Comparison of ENCODE assay signal across 8 cellular contexts in genomic region chr17:29141484-29141835, GRCh38. TPM values are rescaled to one million over a fixed set of nuclear protein-coding genes. Genes with fewer than 3 reads are reported as not detected.
DNase-seq lines count a peak whose midpoint lies in the region; ATAC-seq and TF ChIP-seq lines count a peak whose summit lies in the region.

No MANE protein-coding gene starts in this region.

- H3K27me3 ChIP-seq in heart left ventricle (no peaks in the 10 kb centered on the region), muscle layer of duodenum (ENCODE audit: low read depth, low read length) (no peaks in the 10 kb centered on the region), uterus (no peaks in the 10 kb centered on the region)

- TF ChIP-seq CTCF in heart left ventricle (IDR thresholded peaks at IDR 0.05) (no peak), uterus (IDR thresholded peaks at IDR 0.05) (no peak)

- H3K4me1 ChIP-seq in heart left ventricle (peaks cover 12 to 96% (median 67%) of the 10 kb centered on the region in 12 donors), muscle layer of duodenum (ENCODE audit: control insufficient read depth in 1 of 2, insufficient read depth in 2 of 2, low read length in 2 of 2) (peaks cover 0 to 48% of the 10 kb centered on the region in 2 donors), uterus (peaks cover 0 to 17% of the 10 kb centered on the region in 2 donors)

- H3K36me3 Mint-ChIP-seq in activated naive CD8-positive, alpha-beta T cell treated with anti-CD3 and anti-CD28 coated beads, Interleukin-2, amount 50 U/mL, for 24 hours (ENCODE audit: low read depth), result no peaks in the 10 kb centered on the region

- peaks cover 73% of the 10 kb centered on the region for H3K4me1 Mint-ChIP-seq in activated naive CD8-positive, alpha-beta T cell treated with anti-CD3 and anti-CD28 coated beads, Interleukin-2, amount 50 U/mL, for 24 hours

- TF ChIP-seq POLR2A in heart left ventricle (IDR thresholded peaks at IDR 0.05) (no peak), uterus (IDR thresholded peaks at IDR 0.05) (no peak)

- no peaks in the 10 kb centered on the region for H3K9me3 ChIP-seq in heart left ventricle
- H3K9me3 ChIP-seq in muscle layer of duodenum (ENCODE audit: control insufficient read depth in 1 of 2, low read length in 2 of 2), result no peaks in the 10 kb centered on the region
- H3K9me3 ChIP-seq in uterus, result no peaks in the 10 kb centered on the region

- H3K9me3 Mint-ChIP-seq in activated naive CD8-positive, alpha-beta T cell treated with anti-CD3 and anti-CD28 coated beads, Interleukin-2, amount 50 U/mL, for 24 hours, result no peaks in the 10 kb centered on the region

- H3K4me3 ChIP-seq in heart left ventricle (peak overlapping the region in 7 of 12 donors; percentile 55 to 70 (median 61)), muscle layer of duodenum (ENCODE audit: low read depth in 1 of 2, low read length in 2 of 2) (peak overlapping the region; percentile 47 to 68), uterus (no peak overlapping the region)

- WGBS in heart left ventricle, 4 donors, result 43 to 49% (median 45%) methylated on average over 5 of the region's 5 CpGs

- ATAC-seq in heart left ventricle (no peak), left cardiac atrium (no peak), GM18858 (IDR thresholded peaks at IDR 0.05; ENCODE audit: unreplicated experiment) (no peak)
- ATAC-seq in activated naive CD8-positive, alpha-beta T cell treated with anti-CD3 and anti-CD28 coated beads, Interleukin-2, amount 50 U/mL, for 24 hours, result no peak

- intact Hi-C loops in heart left ventricle (cut with DNase I), result loop anchor here in 2 of 10 donors (2.0 to 10.0 kb wide), 2 partner anchors 17 to 423 kb away; partner anchors contain the start of genes ABHD15 (in 1 of the 2) and TP53I13 (in 1 of the 2)
- intact Hi-C loops in left cardiac atrium (cut with DNase I), result no loop called here
- intact Hi-C loops in uterus (cut with DNase I; ENCODE audit: low total_unique reads), result loop anchor here (10.0 kb wide), 1 partner anchor 153 kb away; the partner anchor contains the start of gene NUFIP2

- H3K27ac Mint-ChIP-seq in activated naive CD8-positive, alpha-beta T cell treated with anti-CD3 and anti-CD28 coated beads, Interleukin-2, amount 50 U/mL, for 24 hours, result peak overlapping the region; percentile 95

- peaks cover 0 to 12% (median 6%) of the 10 kb centered on the region in 9 donors for H3K36me3 ChIP-seq in heart left ventricle
- H3K36me3 ChIP-seq in muscle layer of duodenum (ENCODE audit: control insufficient read depth in 1 of 2, insufficient read depth in 2 of 2, low read length in 2 of 2), result peaks cover 0 to 5% of the 10 kb centered on the region in 2 donors
- no peaks in the 10 kb centered on the region for H3K36me3 ChIP-seq in uterus

- DNase-seq in heart left ventricle (peak in 1 of 5 donors; percentile 35), left cardiac atrium (no peak), uterus (no peak), SHP77 treated with DMSO at 0.1 percent for 48 hours (lab: John Stamatoyannopoulos, UW) (no peak)
- no peak for DNase-seq in activated naive CD8-positive, alpha-beta T cell treated with anti-CD3 and anti-CD28 coated beads, Interleukin-2, amount 50 U/mL, for 24 hours
- DNase-seq in effector CD8-positive, alpha-beta T cell (lab: John Stamatoyannopoulos, UW), result no peak

- peak overlapping the region; percentile 94 for H3K4me3 Mint-ChIP-seq in activated naive CD8-positive, alpha-beta T cell treated with anti-CD3 and anti-CD28 coated beads, Interleukin-2, amount 50 U/mL, for 24 hours

- H3K27me3 Mint-ChIP-seq in activated naive CD8-positive, alpha-beta T cell treated with anti-CD3 and anti-CD28 coated beads, Interleukin-2, amount 50 U/mL, for 24 hours, result no peaks in the 10 kb centered on the region

- H3K27ac ChIP-seq in heart left ventricle, result peak overlapping the region; percentile 1 to 97 (median 92)
- no peak overlapping the region for H3K27ac ChIP-seq in muscle layer of duodenum (ENCODE audit: low read length)
- peak overlapping the region; percentile 73 for H3K27ac ChIP-seq in uterus

RNA-seq across cellular contexts. Expression of gene MYO18A, which starts 38.7 kb away (rescaled TPM):
- 100 to 1,000 TPM; 241 to 340 (median 300) TPM for total RNA-seq in heart left ventricle
- 100 to 1,000 TPM in 1 of 2 donors, 10 to 100 TPM in 1; 83.5 to 306 TPM for polyA plus RNA-seq in heart left ventricle
- total RNA-seq in left cardiac atrium, result 100 to 1,000 TPM; 179 to 190 TPM
- 100 to 1,000 TPM in 1 of 4 donors, 10 to 100 TPM in 3; 33.2 to 104 (median 59.3) TPM for total RNA-seq in uterus

Comparison
In these comparisons a context has a peak if more than half of its experiments do, and no peak if none do; other contexts are left out.
1. H3K4me3 ChIP-seq: peak in heart left ventricle (7 of 12) and muscle layer of duodenum (2 of 2); none in uterus (0 of 2).